Comparison of ENCODE assay signal across 1 cellular context in genomic region chr20:36605309-36606170, GRCh38.
TF ChIP-seq lines count a peak whose summit lies in the region.

A gene with protein sequence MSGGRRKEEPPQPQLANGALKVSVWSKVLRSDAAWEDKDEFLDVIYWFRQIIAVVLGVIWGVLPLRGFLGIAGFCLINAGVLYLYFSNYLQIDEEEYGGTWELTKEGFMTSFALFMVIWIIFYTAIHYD (plus strand): TSS chr20:36605779. CDS start chr20:36605952, 173 bp downstream.

TF ChIP-seq in HepG2, 621 proteins besides CTCF, POLR2A, EP300 and RAD21 (continued from another document):
- TF ChIP-seq, protein P1, sequence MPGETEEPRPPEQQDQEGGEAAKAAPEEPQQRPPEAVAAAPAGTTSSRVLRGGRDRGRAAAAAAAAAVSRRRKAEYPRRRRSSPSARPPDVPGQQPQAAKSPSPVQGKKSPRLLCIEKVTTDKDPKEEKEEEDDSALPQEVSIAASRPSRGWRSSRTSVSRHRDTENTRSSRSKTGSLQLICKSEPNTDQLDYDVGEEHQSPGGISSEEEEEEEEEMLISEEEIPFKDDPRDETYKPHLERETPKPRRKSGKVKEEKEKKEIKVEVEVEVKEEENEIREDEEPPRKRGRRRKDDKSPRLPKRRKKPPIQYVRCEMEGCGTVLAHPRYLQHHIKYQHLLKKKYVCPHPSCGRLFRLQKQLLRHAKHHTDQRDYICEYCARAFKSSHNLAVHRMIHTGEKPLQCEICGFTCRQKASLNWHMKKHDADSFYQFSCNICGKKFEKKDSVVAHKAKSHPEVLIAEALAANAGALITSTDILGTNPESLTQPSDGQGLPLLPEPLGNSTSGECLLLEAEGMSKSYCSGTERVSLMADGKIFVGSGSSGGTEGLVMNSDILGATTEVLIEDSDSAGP (CRISPR knock-in tag; IDR thresholded peaks at IDR 0.05; ENCODE audit: borderline replicate concordance), result peak; percentile 98
- TF ChIP-seq PATZ1 (CRISPR knock-in tag; IDR thresholded peaks at IDR 0.05), result peak; percentile 80
- TF ChIP-seq TFAP4 (IDR thresholded peaks at IDR 0.05; ENCODE audit: borderline replicate concordance, low read depth), result peak; percentile 87; the same call in 1 of the 2 replicates
- TF ChIP-seq KDM3A (CRISPR knock-in tag; IDR thresholded peaks at IDR 0.05; ENCODE audit: low read depth), result peak; percentile 99
- no peak for TF ChIP-seq PTBP1 (IDR thresholded peaks at IDR 0.05; ENCODE audit: low read depth, low read length, poor library complexity, severe bottlenecking)
- no peak; the same call in none of the 2 replicates for TF ChIP-seq ZNF256 (CRISPR knock-in tag; conservative IDR thresholded peaks at IDR 0.05)
